ENCODE assay signal across 24 cellular contexts in the genomic region with DNA sequence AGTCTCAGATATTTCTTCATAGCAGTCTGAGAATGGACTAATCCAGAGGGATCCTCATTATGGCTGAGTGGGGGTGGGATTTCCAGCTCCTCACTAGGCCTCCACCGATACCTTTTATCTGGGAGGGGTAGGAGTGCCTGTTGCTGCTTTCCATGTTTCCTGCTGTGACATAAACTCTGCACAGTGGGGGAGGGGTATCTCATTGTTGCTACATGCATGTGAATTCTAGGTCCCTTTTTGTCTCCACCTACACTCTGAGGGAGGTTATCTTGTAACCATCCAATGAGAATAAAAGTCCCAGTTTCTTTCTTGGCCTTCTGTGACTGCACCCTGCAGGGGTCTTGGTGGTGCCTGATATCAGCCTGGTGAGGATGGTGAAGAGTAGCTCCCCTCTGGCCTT.
"Had no signal": no experiment of that assay in that cellular context is flagged by ENCODE, and none has a peak within 500 bp of the region (broad histone marks: within the 10 kb centered on the region; RNA-seq: fewer than 3 reads in every experiment).

No MANE protein-coding gene starts in this region.

- H3K4me3 ChIP-seq: adrenal gland, Peyer's patch, SJCRH30 had no signal

- H3K4me1 ChIP-seq: adrenal gland had no signal

- H3K27me3 ChIP-seq: adrenal gland, Peyer's patch, SJCRH30 had no signal

- DNase-seq: activated CD4-positive, alpha-beta T cell treated with anti-CD3 and anti-CD28 coated beads for 4 hours; activated CD8-positive, alpha-beta memory T cell treated with anti-CD3 and anti-CD28 coated beads, Interleukin-2, amount 50 U/mL, for 48 hours; activated CD8-positive, alpha-beta T cell treated with anti-CD3 and anti-CD28 coated beads, Interleukin-2, amount 10 ng/mL, durations not matched to agents 7 days and 5 days; activated naive CD4-positive, alpha-beta T cell treated with anti-CD3 and anti-CD28 coated beads, Interleukin-2, amount 50 U/mL, for 16 hours; activated naive CD8-positive, alpha-beta T cell treated with anti-CD3 and anti-CD28 coated beads, Interleukin-2, amount 10 ng/mL, durations not matched to agents 7 days and 5 days; activated T-cell treated with anti-CD3 and anti-CD28 coated beads, Interleukin-2, amount 50 U/mL, for 1 hour; adrenal gland; anterior cingulate cortex; NCI-H1048; NCI-H146; NCI-H1930; NCI-H2171 treated with DMSO at 0.1 percent for 48 hours; NCI-H226; NCI-H526; NCI-H774; NK-92 treated with Interleukin-12 subunit alpha and Interleukin-12 subunit beta, amount 100 ng/mL, for 24 hours; OCI-M1; Peyer's patch; Right ventricle myocardium superior; SJCRH30; SK-N-SH; T-helper 1 cell had no signal

- H3K27ac ChIP-seq: adrenal gland, Peyer's patch, RWPE1, SJCRH30 had no signal

- H3K4me2 ChIP-seq: SK-N-SH had no signal

- H3K36me3 ChIP-seq: adrenal gland, Peyer's patch, SJCRH30 had no signal

- H3K9me3 ChIP-seq: adrenal gland, SJCRH30 had no signal

- ATAC-seq: activated CD4-positive, CD25-positive, alpha-beta regulatory T cell treated with anti-CD3 and anti-CD28 coated beads, Interleukin-2, amount 50 U/mL, for 24 hours; activated CD8-positive, alpha-beta T cell treated with anti-CD3 and anti-CD28 coated beads, Interleukin-2, amount 10 ng/mL, durations not matched to agents 7 days and 5 days had no signal
